In the genomic region with DNA sequence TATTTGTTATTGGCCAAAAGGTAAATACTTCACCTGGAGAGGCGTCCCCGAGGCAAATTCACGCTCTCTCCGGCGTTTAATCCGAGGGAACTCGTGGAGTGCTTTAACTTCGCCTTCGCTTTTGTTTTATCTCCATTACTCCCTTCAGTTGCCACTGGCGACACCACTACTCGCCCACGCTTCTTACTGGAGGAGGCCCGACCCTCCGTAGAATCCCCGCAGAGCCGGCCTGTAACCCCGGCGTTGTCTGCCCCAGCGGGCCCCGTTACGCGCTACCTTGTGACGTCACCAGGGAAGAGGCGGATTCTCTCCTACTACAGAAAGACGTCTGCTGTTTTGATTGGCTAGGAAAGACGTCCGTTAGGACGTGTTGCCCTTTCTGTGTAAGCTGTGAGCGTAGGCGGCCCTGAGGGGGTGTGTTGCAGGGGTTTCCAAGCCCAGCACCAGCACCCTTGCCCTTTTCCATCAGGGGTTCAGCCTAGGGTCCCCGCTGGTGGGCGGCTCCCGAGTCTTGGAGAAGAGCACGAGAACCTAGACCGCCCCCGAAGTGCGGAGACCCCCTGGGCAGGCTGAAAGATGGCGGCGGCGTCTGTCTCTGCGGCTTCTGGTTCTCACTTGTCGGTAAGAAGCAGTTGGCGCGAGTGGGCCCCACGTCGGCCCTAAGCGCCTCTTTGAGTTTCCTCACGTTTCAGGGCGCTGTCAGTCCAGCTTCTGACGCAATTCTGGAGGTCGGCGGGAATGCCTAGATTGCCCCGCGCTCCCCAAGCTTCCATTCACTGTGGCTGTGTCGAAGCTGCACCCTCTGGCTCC, we compare ENCODE assay signal across 1 cellular context.
TF ChIP-seq lines count a peak whose summit lies in the region.

A gene (plus strand): TSS at position 376 of the 810 bp plus-strand sequence. CDS start 201 bp downstream, at position 577.

TF ChIP-seq in K562, 482 proteins besides CTCF, POLR2A, EP300 and RAD21 (continued from another document and continues in another):
- TF ChIP-seq NFXL1 (CRISPR knock-in tag; IDR thresholded peaks at IDR 0.05) = no peak
- TF ChIP-seq, protein P1, sequence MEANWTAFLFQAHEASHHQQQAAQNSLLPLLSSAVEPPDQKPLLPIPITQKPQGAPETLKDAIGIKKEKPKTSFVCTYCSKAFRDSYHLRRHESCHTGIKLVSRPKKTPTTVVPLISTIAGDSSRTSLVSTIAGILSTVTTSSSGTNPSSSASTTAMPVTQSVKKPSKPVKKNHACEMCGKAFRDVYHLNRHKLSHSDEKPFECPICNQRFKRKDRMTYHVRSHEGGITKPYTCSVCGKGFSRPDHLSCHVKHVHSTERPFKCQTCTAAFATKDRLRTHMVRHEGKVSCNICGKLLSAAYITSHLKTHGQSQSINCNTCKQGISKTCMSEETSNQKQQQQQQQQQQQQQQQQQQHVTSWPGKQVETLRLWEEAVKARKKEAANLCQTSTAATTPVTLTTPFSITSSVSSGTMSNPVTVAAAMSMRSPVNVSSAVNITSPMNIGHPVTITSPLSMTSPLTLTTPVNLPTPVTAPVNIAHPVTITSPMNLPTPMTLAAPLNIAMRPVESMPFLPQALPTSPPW (CRISPR knock-in tag; IDR thresholded peaks at IDR 0.05) = no peak; the same call in 1 of the 2 replicates
- TF ChIP-seq ZNF134 (CRISPR knock-in tag; conservative IDR thresholded peaks at IDR 0.05) = no peak
- TF ChIP-seq, protein P2, sequence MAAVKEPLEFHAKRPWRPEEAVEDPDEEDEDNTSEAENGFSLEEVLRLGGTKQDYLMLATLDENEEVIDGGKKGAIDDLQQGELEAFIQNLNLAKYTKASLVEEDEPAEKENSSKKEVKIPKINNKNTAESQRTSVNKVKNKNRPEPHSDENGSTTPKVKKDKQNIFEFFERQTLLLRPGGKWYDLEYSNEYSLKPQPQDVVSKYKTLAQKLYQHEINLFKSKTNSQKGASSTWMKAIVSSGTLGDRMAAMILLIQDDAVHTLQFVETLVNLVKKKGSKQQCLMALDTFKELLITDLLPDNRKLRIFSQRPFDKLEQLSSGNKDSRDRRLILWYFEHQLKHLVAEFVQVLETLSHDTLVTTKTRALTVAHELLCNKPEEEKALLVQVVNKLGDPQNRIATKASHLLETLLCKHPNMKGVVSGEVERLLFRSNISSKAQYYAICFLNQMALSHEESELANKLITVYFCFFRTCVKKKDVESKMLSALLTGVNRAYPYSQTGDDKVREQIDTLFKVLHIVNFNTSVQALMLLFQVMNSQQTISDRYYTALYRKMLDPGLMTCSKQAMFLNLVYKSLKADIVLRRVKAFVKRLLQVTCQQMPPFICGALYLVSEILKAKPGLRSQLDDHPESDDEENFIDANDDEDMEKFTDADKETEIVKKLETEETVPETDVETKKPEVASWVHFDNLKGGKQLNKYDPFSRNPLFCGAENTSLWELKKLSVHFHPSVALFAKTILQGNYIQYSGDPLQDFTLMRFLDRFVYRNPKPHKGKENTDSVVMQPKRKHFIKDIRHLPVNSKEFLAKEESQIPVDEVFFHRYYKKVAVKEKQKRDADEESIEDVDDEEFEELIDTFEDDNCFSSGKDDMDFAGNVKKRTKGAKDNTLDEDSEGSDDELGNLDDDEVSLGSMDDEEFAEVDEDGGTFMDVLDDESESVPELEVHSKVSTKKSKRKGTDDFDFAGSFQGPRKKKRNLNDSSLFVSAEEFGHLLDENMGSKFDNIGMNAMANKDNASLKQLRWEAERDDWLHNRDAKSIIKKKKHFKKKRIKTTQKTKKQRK (IDR thresholded peaks at IDR 0.05; ENCODE audit: borderline replicate concordance, low read depth, low read length) = no peak
- TF ChIP-seq SNRNP70 (optimal IDR thresholded peaks at IDR 0.05; ENCODE audit: low read depth, low read length) = no peak
- no peak for TF ChIP-seq ZNF764 (CRISPR knock-in tag; IDR thresholded peaks at IDR 0.05; ENCODE audit: low read depth)
- no peak for TF ChIP-seq BRD9 (IDR thresholded peaks at IDR 0.05; ENCODE audit: low read depth, partially characterized antibody)
- TF ChIP-seq ZNF717 (CRISPR knock-in tag; IDR thresholded peaks at IDR 0.05) = no peak
- no peak for TF ChIP-seq OTX1 (CRISPR knock-in tag; IDR thresholded peaks at IDR 0.05)
- no peak for TF ChIP-seq MYC (IDR thresholded peaks at IDR 0.05; ENCODE audit: low read depth, low read length)
- peak; percentile 33; the same call in 1 of the 2 replicates for TF ChIP-seq MYC (CRISPR knock-in tag; IDR thresholded peaks at IDR 0.05; ENCODE audit: borderline replicate concordance, low read depth)
- TF ChIP-seq DDX20 (tag; IDR thresholded peaks at IDR 0.05; ENCODE audit: low read depth) = no peak
- TF ChIP-seq ZNF124 (CRISPR knock-in tag; IDR thresholded peaks at IDR 0.05) = no peak
- TF ChIP-seq, protein P3, sequence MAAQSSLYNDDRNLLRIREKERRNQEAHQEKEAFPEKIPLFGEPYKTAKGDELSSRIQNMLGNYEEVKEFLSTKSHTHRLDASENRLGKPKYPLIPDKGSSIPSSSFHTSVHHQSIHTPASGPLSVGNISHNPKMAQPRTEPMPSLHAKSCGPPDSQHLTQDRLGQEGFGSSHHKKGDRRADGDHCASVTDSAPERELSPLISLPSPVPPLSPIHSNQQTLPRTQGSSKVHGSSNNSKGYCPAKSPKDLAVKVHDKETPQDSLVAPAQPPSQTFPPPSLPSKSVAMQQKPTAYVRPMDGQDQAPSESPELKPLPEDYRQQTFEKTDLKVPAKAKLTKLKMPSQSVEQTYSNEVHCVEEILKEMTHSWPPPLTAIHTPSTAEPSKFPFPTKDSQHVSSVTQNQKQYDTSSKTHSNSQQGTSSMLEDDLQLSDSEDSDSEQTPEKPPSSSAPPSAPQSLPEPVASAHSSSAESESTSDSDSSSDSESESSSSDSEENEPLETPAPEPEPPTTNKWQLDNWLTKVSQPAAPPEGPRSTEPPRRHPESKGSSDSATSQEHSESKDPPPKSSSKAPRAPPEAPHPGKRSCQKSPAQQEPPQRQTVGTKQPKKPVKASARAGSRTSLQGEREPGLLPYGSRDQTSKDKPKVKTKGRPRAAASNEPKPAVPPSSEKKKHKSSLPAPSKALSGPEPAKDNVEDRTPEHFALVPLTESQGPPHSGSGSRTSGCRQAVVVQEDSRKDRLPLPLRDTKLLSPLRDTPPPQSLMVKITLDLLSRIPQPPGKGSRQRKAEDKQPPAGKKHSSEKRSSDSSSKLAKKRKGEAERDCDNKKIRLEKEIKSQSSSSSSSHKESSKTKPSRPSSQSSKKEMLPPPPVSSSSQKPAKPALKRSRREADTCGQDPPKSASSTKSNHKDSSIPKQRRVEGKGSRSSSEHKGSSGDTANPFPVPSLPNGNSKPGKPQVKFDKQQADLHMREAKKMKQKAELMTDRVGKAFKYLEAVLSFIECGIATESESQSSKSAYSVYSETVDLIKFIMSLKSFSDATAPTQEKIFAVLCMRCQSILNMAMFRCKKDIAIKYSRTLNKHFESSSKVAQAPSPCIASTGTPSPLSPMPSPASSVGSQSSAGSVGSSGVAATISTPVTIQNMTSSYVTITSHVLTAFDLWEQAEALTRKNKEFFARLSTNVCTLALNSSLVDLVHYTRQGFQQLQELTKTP (IDR thresholded peaks at IDR 0.05; ENCODE audit: low read depth in 1 of 2, partially characterized antibody in 2 of 2) = peak in 1 of 2 experiments; percentile 70
- TF ChIP-seq, protein P4, sequence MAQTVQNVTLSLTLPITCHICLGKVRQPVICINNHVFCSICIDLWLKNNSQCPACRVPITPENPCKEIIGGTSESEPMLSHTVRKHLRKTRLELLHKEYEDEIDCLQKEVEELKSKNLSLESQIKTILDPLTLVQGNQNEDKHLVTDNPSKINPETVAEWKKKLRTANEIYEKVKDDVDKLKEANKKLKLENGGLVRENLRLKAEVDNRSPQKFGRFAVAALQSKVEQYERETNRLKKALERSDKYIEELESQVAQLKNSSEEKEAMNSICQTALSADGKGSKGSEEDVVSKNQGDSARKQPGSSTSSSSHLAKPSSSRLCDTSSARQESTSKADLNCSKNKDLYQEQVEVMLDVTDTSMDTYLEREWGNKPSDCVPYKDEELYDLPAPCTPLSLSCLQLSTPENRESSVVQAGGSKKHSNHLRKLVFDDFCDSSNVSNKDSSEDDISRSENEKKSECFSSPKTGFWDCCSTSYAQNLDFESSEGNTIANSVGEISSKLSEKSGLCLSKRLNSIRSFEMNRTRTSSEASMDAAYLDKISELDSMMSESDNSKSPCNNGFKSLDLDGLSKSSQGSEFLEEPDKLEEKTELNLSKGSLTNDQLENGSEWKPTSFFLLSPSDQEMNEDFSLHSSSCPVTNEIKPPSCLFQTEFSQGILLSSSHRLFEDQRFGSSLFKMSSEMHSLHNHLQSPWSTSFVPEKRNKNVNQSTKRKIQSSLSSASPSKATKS (CRISPR knock-in tag; IDR thresholded peaks at IDR 0.05) = no peak
- peak; percentile 98 for TF ChIP-seq NBN (IDR thresholded peaks at IDR 0.05; ENCODE audit: low read depth)
- TF ChIP-seq NFYB (IDR thresholded peaks at IDR 0.05; ENCODE audit: extremely low read depth, insufficient read length) = peak; percentile 4
- no peak for TF ChIP-seq HNRNPH1 (optimal IDR thresholded peaks at IDR 0.05; ENCODE audit: low read depth, low read length)
- TF ChIP-seq, protein P5, sequence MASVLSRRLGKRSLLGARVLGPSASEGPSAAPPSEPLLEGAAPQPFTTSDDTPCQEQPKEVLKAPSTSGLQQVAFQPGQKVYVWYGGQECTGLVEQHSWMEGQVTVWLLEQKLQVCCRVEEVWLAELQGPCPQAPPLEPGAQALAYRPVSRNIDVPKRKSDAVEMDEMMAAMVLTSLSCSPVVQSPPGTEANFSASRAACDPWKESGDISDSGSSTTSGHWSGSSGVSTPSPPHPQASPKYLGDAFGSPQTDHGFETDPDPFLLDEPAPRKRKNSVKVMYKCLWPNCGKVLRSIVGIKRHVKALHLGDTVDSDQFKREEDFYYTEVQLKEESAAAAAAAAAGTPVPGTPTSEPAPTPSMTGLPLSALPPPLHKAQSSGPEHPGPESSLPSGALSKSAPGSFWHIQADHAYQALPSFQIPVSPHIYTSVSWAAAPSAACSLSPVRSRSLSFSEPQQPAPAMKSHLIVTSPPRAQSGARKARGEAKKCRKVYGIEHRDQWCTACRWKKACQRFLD (CRISPR knock-in tag; IDR thresholded peaks at IDR 0.05) = no peak
- TF ChIP-seq TCFL5 (CRISPR knock-in tag; conservative IDR thresholded peaks at IDR 0.05) = no peak
- TF ChIP-seq CBFA2T3 (IDR thresholded peaks at IDR 0.05) = no peak
- no peak for TF ChIP-seq POLR3A (IDR thresholded peaks at IDR 0.05; ENCODE audit: borderline replicate concordance, extremely low read depth, insufficient read depth, insufficient read length)
- no peak for TF ChIP-seq ZNF79 (CRISPR knock-in tag; IDR thresholded peaks at IDR 0.05; ENCODE audit: low read depth)
- TF ChIP-seq, protein P6, sequence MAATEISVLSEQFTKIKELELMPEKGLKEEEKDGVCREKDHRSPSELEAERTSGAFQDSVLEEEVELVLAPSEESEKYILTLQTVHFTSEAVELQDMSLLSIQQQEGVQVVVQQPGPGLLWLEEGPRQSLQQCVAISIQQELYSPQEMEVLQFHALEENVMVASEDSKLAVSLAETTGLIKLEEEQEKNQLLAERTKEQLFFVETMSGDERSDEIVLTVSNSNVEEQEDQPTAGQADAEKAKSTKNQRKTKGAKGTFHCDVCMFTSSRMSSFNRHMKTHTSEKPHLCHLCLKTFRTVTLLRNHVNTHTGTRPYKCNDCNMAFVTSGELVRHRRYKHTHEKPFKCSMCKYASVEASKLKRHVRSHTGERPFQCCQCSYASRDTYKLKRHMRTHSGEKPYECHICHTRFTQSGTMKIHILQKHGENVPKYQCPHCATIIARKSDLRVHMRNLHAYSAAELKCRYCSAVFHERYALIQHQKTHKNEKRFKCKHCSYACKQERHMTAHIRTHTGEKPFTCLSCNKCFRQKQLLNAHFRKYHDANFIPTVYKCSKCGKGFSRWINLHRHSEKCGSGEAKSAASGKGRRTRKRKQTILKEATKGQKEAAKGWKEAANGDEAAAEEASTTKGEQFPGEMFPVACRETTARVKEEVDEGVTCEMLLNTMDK (IDR thresholded peaks at IDR 0.05; ENCODE audit: borderline replicate concordance, insufficient read depth, low read depth, low read length, poor library complexity, severe bottlenecking) = no peak
- TF ChIP-seq SMARCC2 (IDR thresholded peaks at IDR 0.05; ENCODE audit: low read depth) = peak; percentile 11; the same call in 1 of the 2 replicates
- peak; percentile 65; the same call in 1 of the 2 replicates for TF ChIP-seq FOXK1 (CRISPR knock-in tag; IDR thresholded peaks at IDR 0.05; ENCODE audit: borderline replicate concordance)
- no peak for TF ChIP-seq SLC30A9 (CRISPR knock-in tag; IDR thresholded peaks at IDR 0.05)
- TF ChIP-seq, protein P7, sequence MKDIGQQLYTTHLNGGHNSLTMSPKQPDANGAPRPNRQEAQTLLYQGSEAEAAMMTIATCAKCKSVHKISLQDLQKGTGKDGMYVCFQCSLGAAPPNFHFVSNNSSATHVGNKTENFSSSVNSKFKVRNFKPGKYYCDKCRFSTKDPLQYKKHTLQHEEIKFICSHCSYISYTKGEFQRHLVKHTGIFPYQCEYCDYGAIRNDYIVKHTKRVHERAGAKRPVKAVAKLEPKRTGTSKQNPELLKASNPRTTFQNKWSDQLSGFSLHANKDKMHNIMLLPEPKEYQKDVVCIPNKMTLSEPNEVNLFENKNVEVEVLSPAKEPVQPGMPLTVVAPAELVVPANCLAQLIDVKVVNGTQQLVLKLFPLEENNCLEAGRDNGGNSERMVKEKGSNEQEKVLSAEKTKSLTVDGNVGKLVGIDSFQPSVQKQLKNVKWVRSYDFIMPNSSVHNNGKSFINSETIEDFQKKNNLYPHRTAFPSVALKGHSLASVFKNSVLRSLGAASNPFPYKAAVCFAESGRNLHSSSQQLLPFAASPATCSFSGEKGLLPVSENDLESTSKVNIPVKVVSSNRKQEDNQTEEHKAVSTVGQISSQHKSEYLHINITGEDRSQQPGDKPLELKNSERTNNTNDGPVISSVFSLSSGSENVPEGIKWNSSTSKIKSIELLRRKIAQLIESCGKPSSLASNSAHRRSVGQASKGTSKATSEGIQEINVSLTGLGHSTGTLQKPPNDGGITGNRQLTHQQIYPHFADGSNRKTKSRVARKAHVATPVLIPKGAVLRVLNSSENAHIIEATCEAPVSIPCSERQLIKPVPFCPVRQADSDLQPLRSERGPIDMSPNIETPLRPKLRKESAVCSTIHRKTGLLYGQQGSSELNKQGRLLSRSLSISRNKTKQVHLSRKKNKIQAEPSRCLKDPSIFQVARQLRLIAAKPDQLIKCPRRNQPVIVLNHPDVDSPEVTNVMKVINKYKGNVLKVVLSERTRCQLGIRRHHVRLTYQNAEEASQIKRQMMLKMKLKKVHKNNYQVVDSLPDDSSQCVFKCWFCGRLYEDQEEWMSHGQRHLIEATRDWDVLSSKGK (CRISPR knock-in tag; IDR thresholded peaks at IDR 0.05) = no peak
- TF ChIP-seq, protein P8, sequence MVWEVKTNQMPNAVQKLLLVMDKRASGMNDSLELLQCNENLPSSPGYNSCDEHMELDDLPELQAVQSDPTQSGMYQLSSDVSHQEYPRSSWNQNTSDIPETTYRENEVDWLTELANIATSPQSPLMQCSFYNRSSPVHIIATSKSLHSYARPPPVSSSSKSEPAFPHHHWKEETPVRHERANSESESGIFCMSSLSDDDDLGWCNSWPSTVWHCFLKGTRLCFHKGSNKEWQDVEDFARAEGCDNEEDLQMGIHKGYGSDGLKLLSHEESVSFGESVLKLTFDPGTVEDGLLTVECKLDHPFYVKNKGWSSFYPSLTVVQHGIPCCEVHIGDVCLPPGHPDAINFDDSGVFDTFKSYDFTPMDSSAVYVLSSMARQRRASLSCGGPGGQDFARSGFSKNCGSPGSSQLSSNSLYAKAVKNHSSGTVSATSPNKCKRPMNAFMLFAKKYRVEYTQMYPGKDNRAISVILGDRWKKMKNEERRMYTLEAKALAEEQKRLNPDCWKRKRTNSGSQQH (CRISPR knock-in tag; IDR thresholded peaks at IDR 0.05) = peak; percentile 8; the same call in 1 of the 2 replicates
- TF ChIP-seq TAF1 (IDR thresholded peaks at IDR 0.05; ENCODE audit: control insufficient read depth, extremely low read depth, insufficient read depth, low read length, severe bottlenecking) = peak; percentile 71
- TF ChIP-seq, protein P9, sequence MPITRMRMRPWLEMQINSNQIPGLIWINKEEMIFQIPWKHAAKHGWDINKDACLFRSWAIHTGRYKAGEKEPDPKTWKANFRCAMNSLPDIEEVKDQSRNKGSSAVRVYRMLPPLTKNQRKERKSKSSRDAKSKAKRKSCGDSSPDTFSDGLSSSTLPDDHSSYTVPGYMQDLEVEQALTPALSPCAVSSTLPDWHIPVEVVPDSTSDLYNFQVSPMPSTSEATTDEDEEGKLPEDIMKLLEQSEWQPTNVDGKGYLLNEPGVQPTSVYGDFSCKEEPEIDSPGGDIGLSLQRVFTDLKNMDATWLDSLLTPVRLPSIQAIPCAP (CRISPR knock-in tag; IDR thresholded peaks at IDR 0.05; ENCODE audit: borderline replicate concordance) = no peak
